1 cellular context compared by ENCODE assay signal in the genomic region with DNA sequence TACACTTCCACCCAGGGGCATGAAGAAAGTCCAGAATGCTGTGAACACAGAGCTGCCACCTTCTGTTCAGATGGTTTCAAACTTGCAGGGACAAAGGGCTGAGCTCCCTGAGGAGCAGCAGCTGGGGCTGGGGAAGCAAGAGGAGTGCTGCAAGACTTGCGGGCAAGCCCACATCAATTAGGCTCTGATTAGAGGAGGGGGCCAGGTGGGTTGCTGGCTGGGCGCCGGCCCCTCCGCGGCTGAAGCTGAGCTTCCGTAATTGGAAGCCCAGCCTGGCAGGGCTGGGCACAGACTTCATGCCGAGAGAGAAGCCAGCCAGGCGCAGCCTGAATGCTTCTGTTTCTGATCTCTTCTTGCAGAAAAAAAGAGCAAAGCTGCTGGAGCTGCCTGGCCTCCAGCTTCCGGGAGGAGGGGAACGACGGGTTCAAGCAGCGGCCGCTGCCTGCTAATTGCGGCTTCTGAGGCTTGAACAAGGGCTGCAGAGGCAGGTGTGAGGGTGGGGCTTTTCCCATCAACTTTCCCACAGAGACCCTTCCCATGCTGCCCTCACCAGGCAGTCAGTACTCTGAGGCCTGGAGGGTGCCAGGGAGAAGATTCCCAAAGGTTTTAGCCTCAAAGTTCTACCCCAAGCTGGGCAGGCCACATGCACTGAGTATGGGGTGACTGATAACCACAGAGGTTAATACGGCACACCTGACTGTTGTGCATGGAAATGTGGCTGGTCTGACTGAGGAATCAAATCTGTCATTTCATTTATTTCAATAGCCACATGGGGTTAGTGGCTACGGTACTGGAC.
TF ChIP-seq lines count a peak whose summit lies in the region.

No MANE protein-coding gene starts in this region.

TF ChIP-seq in WTC11, 78 proteins besides CTCF, POLR2A, EP300 and RAD21 (continued from another document):
- TF ChIP-seq, protein P1, sequence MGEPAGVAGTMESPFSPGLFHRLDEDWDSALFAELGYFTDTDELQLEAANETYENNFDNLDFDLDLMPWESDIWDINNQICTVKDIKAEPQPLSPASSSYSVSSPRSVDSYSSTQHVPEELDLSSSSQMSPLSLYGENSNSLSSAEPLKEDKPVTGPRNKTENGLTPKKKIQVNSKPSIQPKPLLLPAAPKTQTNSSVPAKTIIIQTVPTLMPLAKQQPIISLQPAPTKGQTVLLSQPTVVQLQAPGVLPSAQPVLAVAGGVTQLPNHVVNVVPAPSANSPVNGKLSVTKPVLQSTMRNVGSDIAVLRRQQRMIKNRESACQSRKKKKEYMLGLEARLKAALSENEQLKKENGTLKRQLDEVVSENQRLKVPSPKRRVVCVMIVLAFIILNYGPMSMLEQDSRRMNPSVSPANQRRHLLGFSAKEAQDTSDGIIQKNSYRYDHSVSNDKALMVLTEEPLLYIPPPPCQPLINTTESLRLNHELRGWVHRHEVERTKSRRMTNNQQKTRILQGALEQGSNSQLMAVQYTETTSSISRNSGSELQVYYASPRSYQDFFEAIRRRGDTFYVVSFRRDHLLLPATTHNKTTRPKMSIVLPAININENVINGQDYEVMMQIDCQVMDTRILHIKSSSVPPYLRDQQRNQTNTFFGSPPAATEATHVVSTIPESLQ (CRISPR knock-in tag; IDR thresholded peaks at IDR 0.05), result no peak
- TF ChIP-seq, protein P2, sequence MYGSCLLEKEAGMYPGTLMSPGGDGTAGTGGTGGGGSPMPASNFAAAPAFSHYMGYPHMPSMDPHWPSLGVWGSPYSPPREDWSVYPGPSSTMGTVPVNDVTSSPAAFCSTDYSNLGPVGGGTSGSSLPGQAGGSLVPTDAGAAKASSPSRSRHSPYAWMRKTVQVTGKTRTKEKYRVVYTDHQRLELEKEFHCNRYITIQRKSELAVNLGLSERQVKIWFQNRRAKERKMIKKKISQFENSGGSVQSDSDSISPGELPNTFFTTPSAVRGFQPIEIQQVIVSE (CRISPR knock-in tag; IDR thresholded peaks at IDR 0.05; ENCODE audit: borderline replicate concordance), result no peak
- TF ChIP-seq, protein P3, sequence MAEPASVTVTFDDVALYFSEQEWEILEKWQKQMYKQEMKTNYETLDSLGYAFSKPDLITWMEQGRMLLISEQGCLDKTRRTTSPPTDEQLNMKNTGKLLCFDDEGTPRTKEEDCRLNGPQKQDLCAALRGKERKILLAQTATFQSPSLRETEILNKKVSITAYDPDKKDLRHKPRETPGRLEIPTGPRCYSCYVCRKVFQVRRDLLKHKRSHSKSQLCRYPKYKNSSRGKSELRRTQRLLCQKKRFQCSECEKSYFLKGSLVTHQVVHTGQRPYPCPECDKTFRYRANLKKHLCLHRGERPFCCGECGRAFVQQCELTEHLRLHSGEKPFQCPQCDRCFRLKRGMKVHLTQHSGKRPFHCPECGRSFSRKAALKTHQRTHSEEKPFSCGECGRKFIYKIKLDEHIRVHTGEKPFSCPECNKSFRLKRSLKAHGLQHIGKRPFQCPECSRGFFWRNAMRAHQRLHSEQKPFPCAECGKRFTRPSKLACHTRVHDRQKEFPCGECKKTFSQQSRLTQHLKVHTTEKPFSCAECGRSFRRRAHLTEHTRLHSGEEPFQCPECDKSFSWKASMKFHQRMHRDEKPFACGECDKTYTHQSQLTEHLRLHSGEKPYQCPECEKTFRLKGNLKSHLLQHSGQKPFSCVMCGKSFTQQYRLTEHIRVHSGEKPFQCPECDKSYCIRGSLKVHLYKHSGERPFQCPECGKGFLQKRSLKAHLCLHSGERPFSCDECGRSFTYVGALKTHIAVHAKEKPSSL (CRISPR knock-in tag; conservative IDR thresholded peaks at IDR 0.05), result no peak
- TF ChIP-seq, protein P4, sequence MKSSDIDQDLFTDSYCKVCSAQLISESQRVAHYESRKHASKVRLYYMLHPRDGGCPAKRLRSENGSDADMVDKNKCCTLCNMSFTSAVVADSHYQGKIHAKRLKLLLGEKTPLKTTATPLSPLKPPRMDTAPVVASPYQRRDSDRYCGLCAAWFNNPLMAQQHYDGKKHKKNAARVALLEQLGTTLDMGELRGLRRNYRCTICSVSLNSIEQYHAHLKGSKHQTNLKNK (CRISPR knock-in tag; IDR thresholded peaks at IDR 0.05), result no peak
- no peak for TF ChIP-seq ZNF317 (CRISPR knock-in tag; IDR thresholded peaks at IDR 0.05; ENCODE audit: borderline replicate concordance, low read depth)
- no peak for TF ChIP-seq ESRRA (CRISPR knock-in tag; IDR thresholded peaks at IDR 0.05; ENCODE audit: borderline replicate concordance)
- TF ChIP-seq, protein P5, sequence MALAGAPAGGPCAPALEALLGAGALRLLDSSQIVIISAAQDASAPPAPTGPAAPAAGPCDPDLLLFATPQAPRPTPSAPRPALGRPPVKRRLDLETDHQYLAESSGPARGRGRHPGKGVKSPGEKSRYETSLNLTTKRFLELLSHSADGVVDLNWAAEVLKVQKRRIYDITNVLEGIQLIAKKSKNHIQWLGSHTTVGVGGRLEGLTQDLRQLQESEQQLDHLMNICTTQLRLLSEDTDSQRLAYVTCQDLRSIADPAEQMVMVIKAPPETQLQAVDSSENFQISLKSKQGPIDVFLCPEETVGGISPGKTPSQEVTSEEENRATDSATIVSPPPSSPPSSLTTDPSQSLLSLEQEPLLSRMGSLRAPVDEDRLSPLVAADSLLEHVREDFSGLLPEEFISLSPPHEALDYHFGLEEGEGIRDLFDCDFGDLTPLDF (CRISPR knock-in tag; IDR thresholded peaks at IDR 0.05), result no peak
